19 cellular contexts compared by ENCODE assay signal in the genomic region with DNA sequence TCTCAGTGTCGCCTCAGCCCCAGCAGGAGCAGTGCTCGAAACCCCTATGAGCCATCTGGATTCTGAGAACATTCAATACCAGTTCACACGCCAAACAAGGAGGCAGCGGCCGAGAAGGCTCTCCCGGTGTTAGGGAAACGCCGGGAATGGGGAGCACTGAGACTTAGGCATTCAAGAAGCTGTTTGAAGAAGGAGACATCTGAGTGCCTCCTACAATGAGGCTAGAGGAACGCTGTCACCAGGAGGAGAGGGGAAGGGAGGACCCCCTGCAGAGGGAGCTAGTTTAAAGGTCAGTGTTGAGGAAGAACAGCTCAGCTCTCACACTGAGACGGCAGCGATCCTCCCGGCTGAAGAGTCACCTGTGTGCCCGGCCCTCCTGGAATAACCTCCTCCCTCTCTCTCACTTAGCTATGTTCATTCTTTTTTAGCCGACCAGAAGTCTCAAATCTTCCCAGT.
"Had no signal": no experiment of that assay in that cellular context is flagged by ENCODE, and none has a peak within 500 bp of the region (broad histone marks: within the 10 kb centered on the region; RNA-seq: fewer than 3 reads in every experiment).

No MANE protein-coding gene starts in this region.

- H3K9me3 ChIP-seq: heart left ventricle, lower lobe of right lung, ovary, prostate gland, right atrium auricular region, thyroid gland had no signal

- H3K27ac ChIP-seq: heart left ventricle, lower lobe of right lung, ovary, prostate gland, right atrium auricular region, thyroid gland had no signal

- H3K4me3 ChIP-seq: heart left ventricle, lower lobe of right lung, ovary, prostate gland, right atrium auricular region, thyroid gland had no signal

- H3K4me1 ChIP-seq: heart left ventricle, lower lobe of right lung, prostate gland, right atrium auricular region, thyroid gland had no signal

- H3K36me3 ChIP-seq: heart left ventricle, lower lobe of right lung, ovary, prostate gland, right atrium auricular region, thyroid gland had no signal

- H3K4me3 Mint-ChIP-seq: activated naive CD4-positive, alpha-beta T cell treated with anti-CD3 and anti-CD28 coated beads, Interleukin-2, amount 50 U/mL, for 24 hours; activated T-cell treated with anti-CD3 and anti-CD28 coated beads, Interleukin-2, amount 50 U/mL, for 72 hours; central memory CD8-positive, alpha-beta T cell; naive thymus-derived CD8-positive, alpha-beta T cell; stimulated activated naive CD8-positive, alpha-beta T cell treated with anti-CD3 and anti-CD28 coated beads, Interleukin-15, Interleukin-2, amounts not matched to agents 100 ng/mL and 50 ng/mL, for 24 hours had no signal

- H3K9me3 Mint-ChIP-seq: activated naive CD4-positive, alpha-beta T cell treated with anti-CD3 and anti-CD28 coated beads, Interleukin-2, amount 50 U/mL, for 24 hours; activated T-cell treated with anti-CD3 and anti-CD28 coated beads, Interleukin-2, amount 50 U/mL, for 72 hours; central memory CD8-positive, alpha-beta T cell; naive thymus-derived CD8-positive, alpha-beta T cell; stimulated activated naive CD8-positive, alpha-beta T cell treated with anti-CD3 and anti-CD28 coated beads, Interleukin-15, Interleukin-2, amounts not matched to agents 100 ng/mL and 50 ng/mL, for 24 hours had no signal

- H3K4me1 Mint-ChIP-seq: activated naive CD4-positive, alpha-beta T cell treated with anti-CD3 and anti-CD28 coated beads, Interleukin-2, amount 50 U/mL, for 24 hours; central memory CD8-positive, alpha-beta T cell; naive thymus-derived CD8-positive, alpha-beta T cell had no signal

- H3K36me3 Mint-ChIP-seq: activated naive CD4-positive, alpha-beta T cell treated with anti-CD3 and anti-CD28 coated beads, Interleukin-2, amount 50 U/mL, for 24 hours; naive thymus-derived CD8-positive, alpha-beta T cell had no signal

- ATAC-seq: activated T-cell treated with anti-CD3 and anti-CD28 coated beads, Interleukin-2, amount 50 U/mL, for 72 hours; heart left ventricle; lower lobe of right lung; naive thymus-derived CD8-positive, alpha-beta T cell had no signal

- H3K27ac Mint-ChIP-seq: activated naive CD4-positive, alpha-beta T cell treated with anti-CD3 and anti-CD28 coated beads, Interleukin-2, amount 50 U/mL, for 24 hours; activated T-cell treated with anti-CD3 and anti-CD28 coated beads, Interleukin-2, amount 50 U/mL, for 72 hours; naive thymus-derived CD8-positive, alpha-beta T cell; stimulated activated naive CD8-positive, alpha-beta T cell treated with anti-CD3 and anti-CD28 coated beads, Interleukin-15, Interleukin-2, amounts not matched to agents 100 ng/mL and 50 ng/mL, for 24 hours had no signal

- H3K27me3 ChIP-seq: ovary, right atrium auricular region, thyroid gland had no signal

- DNase-seq: activated CD4-positive, alpha-beta T cell treated with anti-CD3 and anti-CD28 coated beads for 1 hour; activated gamma-delta T cell treated with Interleukin-2 at 50 U/mL for 16 hours; activated T-cell treated with anti-CD3 and anti-CD28 coated beads, Interleukin-2, amount 50 U/mL, for 72 hours; cortex of kidney; kidney; lower lobe of right lung; naive thymus-derived CD8-positive, alpha-beta T cell; stimulated activated CD4-positive, alpha-beta T cell treated with anti-CD3 and anti-CD28 coated beads, Interleukin-12 subunit alpha, Interleukin-12 subunit beta, amount 100 ng/mL, for 4 hours; stimulated activated CD4-positive, alpha-beta T cell treated with anti-CD3 and anti-CD28 coated beads, Interleukin-4, amount 100 ng/mL, for 4 hours; T-helper 9 cell; thyroid gland had no signal

- FAIRE-seq: endometrium, kidney had no signal
